ENCODE assay signal across 35 cellular contexts in the genomic region with DNA sequence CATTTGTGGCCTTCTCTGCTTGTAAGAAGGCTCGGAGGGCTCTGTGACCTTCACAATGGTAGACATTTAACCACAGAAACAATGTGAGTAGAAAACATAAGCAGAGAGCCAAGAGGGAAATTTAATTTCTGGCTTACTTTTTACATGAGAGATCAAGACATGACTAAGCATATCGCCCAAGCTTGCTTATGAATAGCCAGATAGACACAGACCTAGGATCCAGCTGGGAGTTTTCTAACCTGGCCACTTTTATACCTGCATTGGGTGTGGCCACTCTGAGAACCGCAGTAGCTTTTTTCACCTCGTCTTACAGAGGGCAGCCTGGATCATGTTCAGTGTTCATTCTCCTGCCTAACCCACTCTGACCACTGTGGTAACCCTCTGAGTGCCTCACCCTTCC.
"Had no signal": no experiment of that assay in that cellular context is flagged by ENCODE, and none has a peak within 500 bp of the region (broad histone marks: within the 10 kb centered on the region; RNA-seq: fewer than 3 reads in every experiment).

No MANE protein-coding gene starts in this region.

- H3K36me3 Mint-ChIP-seq: activated naive CD4-positive, alpha-beta T cell treated with anti-CD3 and anti-CD28 coated beads, Interleukin-2, amount 50 U/mL, for 24 hours; activated naive CD8-positive, alpha-beta T cell treated with anti-CD3 and anti-CD28 coated beads for 36 hours; brain had no signal

- DNase-seq: activated B cell treated with CpG ODN at 0.5 μM for 24 hours; activated CD4-positive, alpha-beta T cell treated with anti-CD3 and anti-CD28 coated beads for 48 hours; activated CD4-positive, alpha-beta T cell treated with anti-CD3 and anti-CD28 coated beads, Interleukin-2, amount 50 U/mL, for 1 hour; activated CD4-positive, alpha-beta T cell treated with anti-CD3 and anti-CD28 coated beads, Interleukin-2, amount 50 U/mL, for 48 hours; activated CD8-positive, alpha-beta memory T cell treated with anti-CD3 and anti-CD28 coated beads for 24 hours; activated CD8-positive, alpha-beta T cell treated with anti-CD3 and anti-CD28 coated beads for 36 hours; activated effector memory CD4-positive, alpha-beta T cell treated with anti-CD3 and anti-CD28 coated beads, Interleukin-2, amount 50 U/mL, for 16 hours; activated naive CD4-positive, alpha-beta T cell treated with anti-CD3 and anti-CD28 coated beads for 36 hours; activated naive CD8-positive, alpha-beta T cell treated with anti-CD3 and anti-CD28 coated beads for 36 hours; activated naive CD8-positive, alpha-beta T cell treated with anti-CD3 and anti-CD28 coated beads, Interleukin-2, amount 50 U/mL, for 24 hours; activated T-cell treated with anti-CD3 and anti-CD28 coated beads, Interleukin-2, amount 50 U/mL, for 48 hours; adrenal gland; amygdala; aorta; central memory CD4-positive, alpha-beta T cell; cerebellar nuclear complex; colonic mucosa; effector CD8-positive, alpha-beta T cell; foreskin fibroblast; gastrocnemius medialis; glutamatergic neuron; heart left ventricle; T-helper 1 cell; T-helper 17 cell; T1000; WERI-Rb-1 had no signal

- H3K27ac ChIP-seq: adrenal gland, colonic mucosa, gastrocnemius medialis, heart left ventricle, WERI-Rb-1 had no signal

- H3K9me3 ChIP-seq: adrenal gland, colonic mucosa, gastrocnemius medialis, heart left ventricle had no signal

- H3K36me3 ChIP-seq: adrenal gland, colonic mucosa, gastrocnemius medialis, heart left ventricle, WERI-Rb-1 had no signal

- H3K4me1 Mint-ChIP-seq: activated B cell treated with CpG ODN at 0.5 μM for 24 hours; activated naive CD4-positive, alpha-beta T cell treated with anti-CD3 and anti-CD28 coated beads, Interleukin-2, amount 50 U/mL, for 24 hours; activated naive CD8-positive, alpha-beta T cell treated with anti-CD3 and anti-CD28 coated beads for 36 hours; activated naive CD8-positive, alpha-beta T cell treated with anti-CD3 and anti-CD28 coated beads, Interleukin-2, amount 50 U/mL, for 24 hours; brain; T-helper 17 cell had no signal

- H3K4me3 Mint-ChIP-seq: activated B cell treated with CpG ODN at 0.5 μM for 24 hours; activated CD8-positive, alpha-beta T cell treated with anti-CD3 and anti-CD28 coated beads for 36 hours; activated naive CD4-positive, alpha-beta T cell treated with anti-CD3 and anti-CD28 coated beads for 36 hours; activated naive CD4-positive, alpha-beta T cell treated with anti-CD3 and anti-CD28 coated beads, Interleukin-2, amount 50 U/mL, for 24 hours; activated naive CD8-positive, alpha-beta T cell treated with anti-CD3 and anti-CD28 coated beads for 36 hours; activated naive CD8-positive, alpha-beta T cell treated with anti-CD3 and anti-CD28 coated beads, Interleukin-2, amount 50 U/mL, for 24 hours; activated T-helper 1 cell treated with anti-CD3 and anti-CD28 coated beads, Interleukin-12 subunit alpha, Interleukin-12 subunit beta, Interleukin-2, Interleukin-4 antibody, amounts not matched to agents 30 ng/mL and 10 ng/mL and 1 ng/mL, durations not matched to agents 14 hours and 24 hours and 36 hours; brain; T-helper 17 cell; T-helper 2 cell treated with Interferon-gamma antibody and Interleukin-4, amounts not matched to agents 5 μg/mL and 100 μg/mL, for 36 hours had no signal

- H3K4me3 ChIP-seq: adrenal gland, colonic mucosa, gastrocnemius medialis, heart left ventricle had no signal

- H3K4me1 ChIP-seq: adrenal gland, colonic mucosa had no signal

- H3K9me3 Mint-ChIP-seq: activated B cell treated with CpG ODN at 0.5 μM for 24 hours; activated CD8-positive, alpha-beta T cell treated with anti-CD3 and anti-CD28 coated beads for 36 hours; activated naive CD8-positive, alpha-beta T cell treated with anti-CD3 and anti-CD28 coated beads, Interleukin-2, amount 50 U/mL, for 24 hours; activated T-helper 1 cell treated with anti-CD3 and anti-CD28 coated beads, Interleukin-12 subunit alpha, Interleukin-12 subunit beta, Interleukin-2, Interleukin-4 antibody, amounts not matched to agents 30 ng/mL and 10 ng/mL and 1 ng/mL, durations not matched to agents 14 hours and 24 hours and 36 hours; activated T-helper 2 cell treated with anti-CD3 and anti-CD28 coated beads, Interferon-gamma antibody, Interleukin-2, Interleukin-4, amounts not matched to agents 10 μg/mL and 5 μg/mL and 100 μg/mL, durations not matched to agents 14 hours and 24 hours and 36 hours; brain; T-helper 2 cell treated with Interferon-gamma antibody and Interleukin-4, amounts not matched to agents 5 μg/mL and 100 μg/mL, for 36 hours had no signal

- ATAC-seq: activated CD4-positive, CD25-positive, alpha-beta regulatory T cell treated with anti-CD3 and anti-CD28 coated beads, Interleukin-2, amount 50 U/mL, for 24 hours; activated CD8-positive, alpha-beta T cell treated with anti-CD3 and anti-CD28 coated beads for 36 hours; activated naive CD8-positive, alpha-beta T cell treated with anti-CD3 and anti-CD28 coated beads, Interleukin-2, amount 50 U/mL, for 24 hours; esophagus mucosa; gastrocnemius medialis; heart left ventricle; T-helper 17 cell had no signal

- H3K27ac Mint-ChIP-seq: activated B cell treated with CpG ODN at 0.5 μM for 24 hours; activated CD8-positive, alpha-beta T cell treated with anti-CD3 and anti-CD28 coated beads for 36 hours; activated naive CD4-positive, alpha-beta T cell treated with anti-CD3 and anti-CD28 coated beads for 36 hours; activated naive CD4-positive, alpha-beta T cell treated with anti-CD3 and anti-CD28 coated beads, Interleukin-2, amount 50 U/mL, for 24 hours; activated naive CD8-positive, alpha-beta T cell treated with anti-CD3 and anti-CD28 coated beads for 36 hours; activated naive CD8-positive, alpha-beta T cell treated with anti-CD3 and anti-CD28 coated beads, Interleukin-2, amount 50 U/mL, for 24 hours; activated T-helper 1 cell treated with anti-CD3 and anti-CD28 coated beads, Interleukin-12 subunit alpha, Interleukin-12 subunit beta, Interleukin-2, Interleukin-4 antibody, amounts not matched to agents 30 ng/mL and 10 ng/mL and 1 ng/mL, durations not matched to agents 14 hours and 24 hours and 36 hours; activated T-helper 2 cell treated with anti-CD3 and anti-CD28 coated beads, Interferon-gamma antibody, Interleukin-2, Interleukin-4, amounts not matched to agents 10 μg/mL and 5 μg/mL and 100 μg/mL, durations not matched to agents 14 hours and 24 hours and 36 hours; brain; T-helper 17 cell; T-helper 2 cell treated with Interferon-gamma antibody and Interleukin-4, amounts not matched to agents 5 μg/mL and 100 μg/mL, for 36 hours had no signal

- H3K27me3 ChIP-seq: adrenal gland, colonic mucosa, gastrocnemius medialis, heart left ventricle had no signal

- H3K27me3 Mint-ChIP-seq: activated B cell treated with CpG ODN at 0.5 μM for 24 hours; activated CD8-positive, alpha-beta T cell treated with anti-CD3 and anti-CD28 coated beads for 36 hours; activated naive CD4-positive, alpha-beta T cell treated with anti-CD3 and anti-CD28 coated beads, Interleukin-2, amount 50 U/mL, for 24 hours; activated naive CD8-positive, alpha-beta T cell treated with anti-CD3 and anti-CD28 coated beads for 36 hours; activated naive CD8-positive, alpha-beta T cell treated with anti-CD3 and anti-CD28 coated beads, Interleukin-2, amount 50 U/mL, for 24 hours; brain; T-helper 17 cell had no signal

- FAIRE-seq: endometrium, endothelial cell of umbilical vein had no signal
